In the genomic region with DNA sequence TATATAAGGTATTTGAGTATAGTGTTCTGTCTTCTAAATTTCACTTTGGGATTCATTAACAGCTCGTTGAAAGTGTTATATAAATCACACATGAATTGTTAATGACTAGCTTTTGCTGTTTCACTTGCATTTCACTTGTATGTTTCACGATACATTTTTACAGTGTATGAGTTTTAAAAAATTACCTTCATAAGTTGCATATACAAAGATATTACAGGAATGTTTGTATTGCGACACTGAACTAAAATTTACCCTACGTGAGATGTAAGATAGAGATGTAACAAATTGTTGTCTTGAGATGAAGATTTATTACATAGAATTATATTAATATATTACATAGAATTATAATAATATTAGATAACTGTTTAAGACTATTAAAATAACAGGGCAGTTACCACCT, we compare ENCODE assay signal across 1 cellular context.
TF ChIP-seq lines count a peak whose summit lies in the region.

No MANE protein-coding gene starts in this region.

TF ChIP-seq in GM12878, 131 proteins besides CTCF, POLR2A, EP300 and RAD21:
- TF ChIP-seq, protein P1, sequence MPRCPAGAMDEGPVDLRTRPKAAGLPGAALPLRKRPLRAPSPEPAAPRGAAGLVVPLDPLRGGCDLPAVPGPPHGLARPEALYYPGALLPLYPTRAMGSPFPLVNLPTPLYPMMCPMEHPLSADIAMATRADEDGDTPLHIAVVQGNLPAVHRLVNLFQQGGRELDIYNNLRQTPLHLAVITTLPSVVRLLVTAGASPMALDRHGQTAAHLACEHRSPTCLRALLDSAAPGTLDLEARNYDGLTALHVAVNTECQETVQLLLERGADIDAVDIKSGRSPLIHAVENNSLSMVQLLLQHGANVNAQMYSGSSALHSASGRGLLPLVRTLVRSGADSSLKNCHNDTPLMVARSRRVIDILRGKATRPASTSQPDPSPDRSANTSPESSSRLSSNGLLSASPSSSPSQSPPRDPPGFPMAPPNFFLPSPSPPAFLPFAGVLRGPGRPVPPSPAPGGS (IDR thresholded peaks at IDR 0.05; ENCODE audit: borderline replicate concordance, insufficient read depth, low read depth, low read length, poor library complexity, severe bottlenecking): no peak
- TF ChIP-seq RB1 (IDR thresholded peaks at IDR 0.05; ENCODE audit: borderline replicate concordance) (no peak), POLR2AphosphoS5 (IDR thresholded peaks at IDR 0.05; ENCODE audit: low read length) (no peak), SREBF2 (IDR thresholded peaks at IDR 0.05; ENCODE audit: low read length) (no peak), CBX3 (IDR thresholded peaks at IDR 0.05; ENCODE audit: borderline replicate concordance, low read depth) (no peak), YBX1 (IDR thresholded peaks at IDR 0.05) (no peak), NR2C2 (IDR thresholded peaks at IDR 0.05; ENCODE audit: borderline replicate concordance, control insufficient read depth, insufficient read length, low read depth) (no peak), TBL1XR1 (IDR thresholded peaks at IDR 0.05; ENCODE audit: low read depth, low read length) (no peak), CHD4 (IDR thresholded peaks at IDR 0.05) (no peak), LARP7 (IDR thresholded peaks at IDR 0.05) (no peak), RCOR1 (conservative IDR thresholded peaks at IDR 0.05; ENCODE audit: low read depth, low read length) (no peak), BRCA1 (IDR thresholded peaks at IDR 0.05; ENCODE audit: low read depth, low read length) (no peak), GATAD2B (conservative IDR thresholded peaks at IDR 0.05; ENCODE audit: low read depth) (no peak), ZNF24 (IDR thresholded peaks at IDR 0.05) (no peak), ASH2L (IDR thresholded peaks at IDR 0.05; ENCODE audit: borderline replicate concordance, low read depth) (no peak), TCF12 (IDR thresholded peaks at IDR 0.05; ENCODE audit: low read depth, low read length) (no peak), KDM1A (IDR thresholded peaks at IDR 0.05; ENCODE audit: borderline replicate concordance) (no peak)
